ENCODE assay signal across 1 cellular context in genomic region chr17:17783121-17783824, GRCh38.
A peak's percentile ranks its signal among the peaks of the same experiment; 100 is the strongest.
TF ChIP-seq lines count a peak whose summit lies in the region.

No MANE protein-coding gene starts in this region.

TF ChIP-seq in HepG2, 621 proteins besides CTCF, POLR2A, EP300 and RAD21 (continued from another document and continues in another):
- TF ChIP-seq ATF6 (CRISPR knock-in tag; conservative IDR thresholded peaks at IDR 0.05): no peak
- no peak for TF ChIP-seq ZNF24 (IDR thresholded peaks at IDR 0.05)
- no peak for TF ChIP-seq RCOR2 (CRISPR knock-in tag; IDR thresholded peaks at IDR 0.05)
- no peak for TF ChIP-seq ZNF451 (CRISPR knock-in tag; IDR thresholded peaks at IDR 0.05)
- TF ChIP-seq MEIS1 (CRISPR knock-in tag; IDR thresholded peaks at IDR 0.05; ENCODE audit: borderline replicate concordance): no peak
- no peak; the same call in 1 of the 2 replicates for TF ChIP-seq ZFY (CRISPR knock-in tag; IDR thresholded peaks at IDR 0.05)
- TF ChIP-seq ZKSCAN1 (IDR thresholded peaks at IDR 0.05; ENCODE audit: low read length): no peak
- no peak for TF ChIP-seq ATF3 (CRISPR knock-in tag; IDR thresholded peaks at IDR 0.05)
- no peak for TF ChIP-seq CBX5 (CRISPR knock-in tag; IDR thresholded peaks at IDR 0.05; ENCODE audit: borderline replicate concordance)
- no peak for TF ChIP-seq ZNF414 (CRISPR knock-in tag; IDR thresholded peaks at IDR 0.05)
- TF ChIP-seq HMG20A (CRISPR knock-in tag; IDR thresholded peaks at IDR 0.05; ENCODE audit: borderline replicate concordance): no peak
- no peak; a peak in 1 of 4 replicates for TF ChIP-seq HMGXB4 (CRISPR knock-in tag; IDR thresholded peaks at IDR 0.05; ENCODE audit: borderline replicate concordance in 1 of 2, low read depth in 1 of 2)
- TF ChIP-seq MYC (CRISPR knock-in tag; IDR thresholded peaks at IDR 0.05; ENCODE audit: borderline replicate concordance): 0 out of 2 replicates have a peak, but pooled peaks have one; percentile 33
- TF ChIP-seq MLXIP (CRISPR knock-in tag; IDR thresholded peaks at IDR 0.05; ENCODE audit: borderline replicate concordance): no peak
- TF ChIP-seq MTERF4 (CRISPR knock-in tag; IDR thresholded peaks at IDR 0.05): no peak
- TF ChIP-seq ZNF34 (CRISPR knock-in tag; IDR thresholded peaks at IDR 0.05; ENCODE audit: borderline replicate concordance): no peak
- no peak; the same call in 1 of the 2 replicates for TF ChIP-seq ZFP90 (CRISPR knock-in tag; IDR thresholded peaks at IDR 0.05; ENCODE audit: borderline replicate concordance)
- TF ChIP-seq PAWR (CRISPR knock-in tag; IDR thresholded peaks at IDR 0.05; ENCODE audit: borderline replicate concordance): no peak
- TF ChIP-seq ZSCAN29 (CRISPR knock-in tag; conservative IDR thresholded peaks at IDR 0.05): no peak
- TF ChIP-seq RBM39 (IDR thresholded peaks at IDR 0.05; ENCODE audit: low read depth, low read length, poor library complexity, severe bottlenecking): no peak
- TF ChIP-seq AHDC1 (CRISPR knock-in tag; IDR thresholded peaks at IDR 0.05; ENCODE audit: borderline replicate concordance): no peak
- no peak for TF ChIP-seq HDAC6 (IDR thresholded peaks at IDR 0.05; ENCODE audit: low read depth, low read length)
- peak; percentile 18; the same call in 1 of the 2 replicates for TF ChIP-seq MED1 (CRISPR knock-in tag; IDR thresholded peaks at IDR 0.05)
- TF ChIP-seq ZBTB3 (CRISPR knock-in tag; IDR thresholded peaks at IDR 0.05; ENCODE audit: borderline replicate concordance, low read depth): no peak
- TF ChIP-seq SOX6 (IDR thresholded peaks at IDR 0.05): no peak
- TF ChIP-seq SOX6 (CRISPR knock-in tag; IDR thresholded peaks at IDR 0.05): peak; percentile 22; the same call in 1 of the 2 replicates
- no peak for TF ChIP-seq ZBTB20 (CRISPR knock-in tag; IDR thresholded peaks at IDR 0.05; ENCODE audit: borderline replicate concordance, low read depth)
- TF ChIP-seq ZNF574 (CRISPR knock-in tag; IDR thresholded peaks at IDR 0.05): peak; percentile 36; the same call in 1 of the 2 replicates
- TF ChIP-seq ZNF713 (CRISPR knock-in tag; IDR thresholded peaks at IDR 0.05): no peak
- 0 out of 2 replicates have a peak, but pooled peaks have one; percentile 18 for TF ChIP-seq TFDP2 (CRISPR knock-in tag; IDR thresholded peaks at IDR 0.05)
- no peak for TF ChIP-seq EEA1 (CRISPR knock-in tag; IDR thresholded peaks at IDR 0.05; ENCODE audit: borderline replicate concordance)
- no peak for TF ChIP-seq ZNF761 (CRISPR knock-in tag; conservative IDR thresholded peaks at IDR 0.05)
- peak; percentile 82 for TF ChIP-seq NR2C2 (CRISPR knock-in tag; IDR thresholded peaks at IDR 0.05; ENCODE audit: borderline replicate concordance)
- TF ChIP-seq ZNF260 (CRISPR knock-in tag; IDR thresholded peaks at IDR 0.05; ENCODE audit: borderline replicate concordance, low read depth): no peak
- TF ChIP-seq KAT7 (CRISPR knock-in tag; IDR thresholded peaks at IDR 0.05; ENCODE audit: borderline replicate concordance): 0 out of 2 replicates have a peak, but pooled peaks have one; percentile 21
- no peak for TF ChIP-seq ZNF605 (CRISPR knock-in tag; IDR thresholded peaks at IDR 0.05)
- no peak for TF ChIP-seq TFE3 (CRISPR knock-in tag; IDR thresholded peaks at IDR 0.05)
- TF ChIP-seq CREBL2 (CRISPR knock-in tag; IDR thresholded peaks at IDR 0.05; ENCODE audit: borderline replicate concordance): no peak
- no peak for TF ChIP-seq ZNF430 (CRISPR knock-in tag; IDR thresholded peaks at IDR 0.05)
- no peak for TF ChIP-seq RARG (CRISPR knock-in tag; IDR thresholded peaks at IDR 0.05; ENCODE audit: low read depth)
- no peak for TF ChIP-seq CREB1 (IDR thresholded peaks at IDR 0.05)
- TF ChIP-seq CREB1 (CRISPR knock-in tag; IDR thresholded peaks at IDR 0.05): no peak
